18 cellular contexts compared by ENCODE assay signal in the genomic region with DNA sequence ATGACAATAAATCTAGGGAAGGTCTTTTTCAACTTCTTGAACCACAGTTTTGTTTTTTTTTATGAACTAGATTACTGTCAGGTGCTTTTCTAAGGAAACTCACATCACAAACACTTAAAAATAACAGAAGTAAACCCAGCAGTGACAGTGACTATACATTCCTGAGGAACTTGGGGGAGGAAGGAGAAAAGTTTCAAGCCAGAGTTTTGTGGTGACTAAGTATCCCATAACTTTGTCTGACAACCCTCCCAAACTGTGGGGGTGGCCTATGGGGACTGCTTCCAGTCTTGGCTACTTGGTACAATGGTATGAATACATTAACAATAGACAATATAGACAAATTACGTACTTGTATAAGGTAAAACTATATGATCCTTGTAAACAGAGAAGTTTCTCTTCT.
"Had no signal": no experiment of that assay in that cellular context is flagged by ENCODE, and none has a peak within 500 bp of the region (broad histone marks: within the 10 kb centered on the region; RNA-seq: fewer than 3 reads in every experiment).

No MANE protein-coding gene starts in this region.

- H3K4me1 Mint-ChIP-seq: naive thymus-derived CD4-positive, alpha-beta T cell had no signal

- H3K36me3 ChIP-seq: colonic mucosa, gastrocnemius medialis, neutrophil, ovary, right atrium auricular region, sigmoid colon had no signal

- H3K4me1 ChIP-seq: colonic mucosa, gastrocnemius medialis, right atrium auricular region, sigmoid colon had no signal

- H3K4me3 Mint-ChIP-seq: endodermal cell; naive thymus-derived CD4-positive, alpha-beta T cell had no signal

- H3K9me3 ChIP-seq: colonic mucosa, gastrocnemius medialis, neutrophil, ovary, right atrium auricular region, sigmoid colon had no signal

- DNase-seq: colonic mucosa; effector CD4-positive, alpha-beta T cell; endodermal cell; erythroblast; gastrocnemius medialis; glutamatergic neuron; islet precursor cell; mammary epithelial cell; naive thymus-derived CD4-positive, alpha-beta T cell; ovary; sigmoid colon; small intestine; stimulated activated CD4-positive, alpha-beta T cell treated with anti-CD3 and anti-CD28 coated beads, Interleukin-2, amount 100 ng/mL, for 48 hours; stimulated activated naive CD4-positive, alpha-beta T cell treated with Interleukin-2 at 50 U/mL for 16 hours; trophoblast cell had no signal

- H3K27ac Mint-ChIP-seq: endodermal cell; naive thymus-derived CD4-positive, alpha-beta T cell had no signal

- ATAC-seq: gastrocnemius medialis; left lobe of liver; naive thymus-derived CD4-positive, alpha-beta T cell had no signal

- H3K27ac ChIP-seq: colonic mucosa, gastrocnemius medialis, neutrophil, ovary, right atrium auricular region, sigmoid colon had no signal

- H3K4me3 ChIP-seq: colonic mucosa, gastrocnemius medialis, ovary, right atrium auricular region, sigmoid colon had no signal
